Comparison of ENCODE assay signal across 13 cellular contexts in genomic region chr3:125582707-125583106, GRCh38. TPM values are rescaled to one million over a fixed set of nuclear protein-coding genes. Genes with fewer than 3 reads are reported as not detected.
DNase-seq lines count a peak whose midpoint lies in the region; ATAC-seq and TF ChIP-seq lines count a peak whose summit lies in the region.
"Had no signal": no experiment of that assay in that cellular context is flagged by ENCODE, and none has a peak within 500 bp of the region (broad histone marks: within the 10 kb centered on the region; RNA-seq: fewer than 3 reads in every experiment).

No MANE protein-coding gene starts in this region.

- TF ChIP-seq POLR2A in gastrocnemius medialis (IDR thresholded peaks at IDR 0.05), result no peak

- H3K9me3 ChIP-seq in Loucy (ENCODE audit: insufficient read depth, low read depth, low read length) (no peaks in the 10 kb centered on the region), gastrocnemius medialis (no peaks in the 10 kb centered on the region)
- H3K9me3 ChIP-seq: right lobe of liver, upper lobe of left lung had no signal

- no peak overlapping the region for H3K4me2 ChIP-seq in Loucy (ENCODE audit: low read depth, low read length, poor library complexity, severe bottlenecking)

- no peak overlapping the region for H3K27ac Mint-ChIP-seq in stimulated activated naive CD8-positive, alpha-beta T cell treated with anti-CD3 and anti-CD28 coated beads, Interleukin-15, amount 100 ng/mL, for 72 hours
- H3K27ac Mint-ChIP-seq in type B pancreatic cell, result no peak overlapping the region
- H3K27ac Mint-ChIP-seq: T-helper 1 cell treated with Interleukin-12 subunit alpha and Interleukin-12 subunit beta and Interleukin-4 antibody, amounts not matched to agents 30 μg/mL and 1 μg/mL, for 36 hours had no signal

- intact Hi-C loops in gastrocnemius medialis (cut with DNase I; ENCODE audit: low total_unique reads), result no loop called here

- H3F3A ChIP-seq in Loucy (ENCODE audit: low read depth), result no peaks in the 10 kb centered on the region

- H3K27ac ChIP-seq in gastrocnemius medialis, result no peak overlapping the region
- H3K27ac ChIP-seq: right lobe of liver, upper lobe of left lung had no signal

- H2AFZ ChIP-seq in Loucy (ENCODE audit: low read length), result no peak overlapping the region

- no peaks in the 10 kb centered on the region for H3K9me2 ChIP-seq in Loucy (replicated peaks; ENCODE audit: low read depth, low read length)

- H3K27me3 Mint-ChIP-seq in stimulated activated naive CD8-positive, alpha-beta T cell treated with anti-CD3 and anti-CD28 coated beads, Interleukin-15, amount 100 ng/mL, for 72 hours, result no peaks in the 10 kb centered on the region
- H3K27me3 Mint-ChIP-seq in type B pancreatic cell, result no peaks in the 10 kb centered on the region

- peaks cover 24% of the 10 kb centered on the region for H3K36me3 Mint-ChIP-seq in type B pancreatic cell

- no peaks in the 10 kb centered on the region for H3K9me3 Mint-ChIP-seq in stimulated activated naive CD8-positive, alpha-beta T cell treated with anti-CD3 and anti-CD28 coated beads, Interleukin-15, amount 100 ng/mL, for 72 hours
- no peaks in the 10 kb centered on the region for H3K9me3 Mint-ChIP-seq in type B pancreatic cell
- H3K9me3 Mint-ChIP-seq: T-helper 1 cell treated with Interleukin-12 subunit alpha and Interleukin-12 subunit beta and Interleukin-4 antibody, amounts not matched to agents 30 μg/mL and 1 μg/mL, for 36 hours had no signal

- H3K4me3 Mint-ChIP-seq in stimulated activated naive CD8-positive, alpha-beta T cell treated with anti-CD3 and anti-CD28 coated beads, Interleukin-15, amount 100 ng/mL, for 72 hours, result no peak overlapping the region
- no peak overlapping the region for H3K4me3 Mint-ChIP-seq in type B pancreatic cell
- H3K4me3 Mint-ChIP-seq: T-helper 1 cell treated with Interleukin-12 subunit alpha and Interleukin-12 subunit beta and Interleukin-4 antibody, amounts not matched to agents 30 μg/mL and 1 μg/mL, for 36 hours had no signal

- peaks cover 4% of the 10 kb centered on the region for H3K4me1 ChIP-seq in Loucy (ENCODE audit: insufficient read depth, low read length, poor library complexity, severe bottlenecking)
- H3K4me1 ChIP-seq in gastrocnemius medialis, result peaks cover 31 to 39% of the 10 kb centered on the region in 2 donors

- H3K79me2 ChIP-seq in Loucy (ENCODE audit: insufficient read depth, low read length), result peaks cover 19% of the 10 kb centered on the region; the same call in 1 of the 2 replicates

- H3K27me3 ChIP-seq in Loucy (ENCODE audit: insufficient read depth, low read length, poor library complexity, severe bottlenecking) (no peaks in the 10 kb centered on the region), gastrocnemius medialis (no peaks in the 10 kb centered on the region)
- H3K27me3 ChIP-seq: right lobe of liver, upper lobe of left lung had no signal

- in situ Hi-C loops in astrocyte of the spinal cord (cut with HindIII; ENCODE audit: low sequenced_read_pairs) (no loop called here), gastrocnemius medialis (cut with MboI; ENCODE audit: low sequenced_read_pairs in 4 of 4) (no loop called here)

- ATAC-seq in stimulated activated naive CD8-positive, alpha-beta T cell treated with anti-CD3 and anti-CD28 coated beads, Interleukin-15, amount 100 ng/mL, for 72 hours, result peak; percentile 50
- no peak for ATAC-seq in stimulated activated naive CD8-positive, alpha-beta T cell treated with anti-CD3 and anti-CD28 coated beads, Interleukin-15, Interleukin-2, amounts not matched to agents 100 U/mL and 50 U/mL, for 24 hours
- no peak for ATAC-seq in gastrocnemius medialis

- H3K4me3 ChIP-seq in Loucy (ENCODE audit: low read length, poor library complexity, severe bottlenecking) (no peak overlapping the region), astrocyte of the spinal cord (ENCODE audit: low read depth, low read length) (no peak overlapping the region), gastrocnemius medialis (no peak overlapping the region)
- H3K4me3 ChIP-seq: right lobe of liver, upper lobe of left lung had no signal

- H3K9ac ChIP-seq in Loucy (ENCODE audit: low read depth, low read length, poor library complexity, severe bottlenecking), result no peak overlapping the region

- H3K36me3 ChIP-seq in Loucy (ENCODE audit: insufficient read depth, low read length), result peaks cover 31% of the 10 kb centered on the region; the same call in 1 of the 2 replicates
- H3K36me3 ChIP-seq in gastrocnemius medialis, result peaks cover 6 to 35% of the 10 kb centered on the region in 2 donors

- DNase-seq in stimulated activated naive CD8-positive, alpha-beta T cell treated with anti-CD3 and anti-CD28 coated beads, Interleukin-15, amount 100 ng/mL, for 72 hours, result no peak
- DNase-seq in stimulated activated naive CD8-positive, alpha-beta T cell treated with anti-CD3 and anti-CD28 coated beads, Interleukin-15, Interleukin-2, amounts not matched to agents 100 U/mL and 50 U/mL, for 24 hours, result no peak
- DNase-seq in astrocyte of the spinal cord (ENCODE audit: low read depth, low spot score), result no peak
- DNase-seq in type B pancreatic cell (ENCODE audit: extremely low spot score, unreplicated experiment), result no peak
- DNase-seq in GOT3 (lab: John Stamatoyannopoulos, UW), result no peak
- DNase-seq in gastrocnemius medialis, result no peak
- no peak for DNase-seq in NCI-H2029 (lab: John Stamatoyannopoulos, UW)
- DNase-seq: aorta, NCI-H446 treated with DMSO at 0.1 percent for 48 hours, right lobe of liver, upper lobe of left lung had no signal

- peak; percentile 54 for TF ChIP-seq CTCF in Loucy (conservative IDR thresholded peaks at IDR 0.05; ENCODE audit: low read length)
- TF ChIP-seq CTCF in astrocyte of the spinal cord (IDR thresholded peaks at IDR 0.05; ENCODE audit: low read depth, low read length), result peak; percentile 9
- peak; percentile 27 for TF ChIP-seq CTCF in type B pancreatic cell (conservative IDR thresholded peaks at IDR 0.05)
- no peak for TF ChIP-seq CTCF in gastrocnemius medialis (IDR thresholded peaks at IDR 0.05 in 4 of 5, conservative IDR thresholded peaks at IDR 0.05 in 1 of 5)

- H3K4me1 Mint-ChIP-seq in stimulated activated naive CD8-positive, alpha-beta T cell treated with anti-CD3 and anti-CD28 coated beads, Interleukin-15, amount 100 ng/mL, for 72 hours, result peaks cover 7% of the 10 kb centered on the region
- peaks cover 10% of the 10 kb centered on the region for H3K4me1 Mint-ChIP-seq in type B pancreatic cell (ENCODE audit: unreplicated experiment)

- H4K20me1 ChIP-seq in Loucy (ENCODE audit: insufficient read depth, low read length, poor library complexity, severe bottlenecking), result peaks cover 13% of the 10 kb centered on the region

RNA-seq across cellular contexts. Expression of gene OSBPL11, which starts 12.6 kb away (rescaled TPM):
- total RNA-seq in type B pancreatic cell (ENCODE audit: low replicate concordance) (10.7 and 27.7 TPM in 2 replicates), gastrocnemius medialis (100 to 1,000 TPM in 1 of 4 donors, 10 to 100 TPM in 3; 43.3 to 115 (median 78.9) TPM)

Comparison
In these comparisons a context has a peak if more than half of its experiments do, and no peak if none do; other contexts are left out.
1. CTCF ChIP-seq: peak in Loucy (single experiment), astrocyte of the spinal cord (single experiment) and type B pancreatic cell (single experiment); none in gastrocnemius medialis (0 of 5).